9 cellular contexts compared by ENCODE assay signal in genomic region chr13:46296465-46296822, GRCh38.
A peak's percentile ranks its signal among the peaks of the same experiment; 100 is the strongest.
DNase-seq lines count a peak whose midpoint lies in the region; ATAC-seq and TF ChIP-seq lines count a peak whose summit lies in the region.
"Had no signal": no experiment of that assay in that cellular context is flagged by ENCODE, and none has a peak within 500 bp of the region (broad histone marks: within the 10 kb centered on the region; RNA-seq: fewer than 3 reads in every experiment).

No MANE protein-coding gene starts in this region.

- DNase-seq in IMR-90 (no peak), brain microvascular endothelial cell (no peak), smooth muscle cell (lab: John Stamatoyannopoulos, UW; ENCODE audit: unreplicated experiment) (no peak), GM10248 (ENCODE audit: extremely low spot score) (no peak), cortex of kidney (lab: John Stamatoyannopoulos, UW) (no peak)
- DNase-seq: NCI-H2107 had no signal

- no peaks in the 10 kb centered on the region for H3K79me1 ChIP-seq in IMR-90 (ENCODE audit: low read depth in 1 of 2, low read length in 2 of 2)

- peak overlapping the region; percentile 2; the same call in 1 of the 2 replicates for H2AK5ac ChIP-seq in IMR-90 (ENCODE audit: low read depth, low read length)

- no peak for TF ChIP-seq RAD21 in IMR-90 (IDR thresholded peaks at IDR 0.05; ENCODE audit: low read length)

- POLR2A ChIA-PET in IMR-90 (lab: Charles Lee; ENCODE audit: unreplicated experiment), result no interaction called here
- POLR2A ChIA-PET in GM10248 (lab: Yijun Ruan, JAX), result no interaction called here

- no peak for TF ChIP-seq POLR2A in IMR-90 (IDR thresholded peaks at IDR 0.05; ENCODE audit: low read depth, low read length)

- in situ Hi-C loops in IMR-90 (cut with MboI; ENCODE audit: low sequenced_read_pairs) (no loop called here), brain microvascular endothelial cell (cut with HindIII; ENCODE audit: low pct_ligation_motif_present, low sequenced_read_pairs) (no loop called here)

- no peaks in the 10 kb centered on the region for H3K36me3 ChIP-seq in IMR-90 (ENCODE audit: control insufficient read depth, insufficient read depth, low read length)
- H3K36me3 ChIP-seq in brain microvascular endothelial cell (replicated peaks), result no peaks in the 10 kb centered on the region
- no peaks in the 10 kb centered on the region for H3K36me3 ChIP-seq in smooth muscle cell (ENCODE audit: low read depth)

- CTCF ChIA-PET in IMR-90 (lab: Yijun Ruan, JAX) (no interaction called here), GM10248 (lab: Yijun Ruan, JAX) (interaction anchor here (0.9 to 1.7 kb wide), 5 partner anchors 9 to 171 kb away, joined by 3 to 6 read pairs (median 3); no protein-coding TSS in a partner anchor)

- no peak overlapping the region for H2BK5ac ChIP-seq in IMR-90 (ENCODE audit: low read depth, low read length, poor library complexity, severe bottlenecking)

- H2BK20ac ChIP-seq in IMR-90 (ENCODE audit: low read depth, low read length), result peak overlapping the region; percentile 81

- peaks cover 4% of the 10 kb centered on the region for H3K4me1 ChIP-seq in IMR-90 (ENCODE audit: control insufficient read depth, insufficient read depth, low read length)
- H3K4me1 ChIP-seq in smooth muscle cell (ENCODE audit: low read depth), result no peaks in the 10 kb centered on the region

- peaks cover 12% of the 10 kb centered on the region for H3F3A ChIP-seq in smooth muscle cell (ENCODE audit: low read depth)

- H2BK15ac ChIP-seq in IMR-90 (ENCODE audit: low read depth, low read length), result no peak overlapping the region

- intact Hi-C loops in IMR-90 (cut with micrococcal nuclease), result no loop called here

- BruUV-seq in IMR-90 (replicated peaks; lab: Mats Ljungman, UMichigan), result no TSS peak

- no peak overlapping the region; the same call in 1 of the 2 replicates for H3K56ac ChIP-seq in IMR-90 (ENCODE audit: extremely low read depth, insufficient read depth, low read length)

- peak overlapping the region in 1 of 2 experiments; percentile 57; a peak in 3 of 4 replicates for H4K8ac ChIP-seq in IMR-90 (ENCODE audit: low read depth in 2 of 2, low read length in 2 of 2)

- H4K91ac ChIP-seq in IMR-90 (ENCODE audit: insufficient read depth, low read depth, low read length), result peak overlapping the region; percentile 20

- no peaks in the 10 kb centered on the region for H3K79me2 ChIP-seq in smooth muscle cell (ENCODE audit: low read depth)

- TF ChIP-seq CTCF in IMR-90 (conservative IDR thresholded peaks at IDR 0.05; ENCODE audit: low read depth, low read length), result no peak
- no peak for TF ChIP-seq CTCF in brain microvascular endothelial cell (IDR thresholded peaks at IDR 0.05; ENCODE audit: low read depth, low read length, missing control alignments)
- no peak for TF ChIP-seq CTCF in smooth muscle cell (IDR thresholded peaks at IDR 0.05; ENCODE audit: borderline replicate concordance, insufficient read depth, poor library complexity, severe bottlenecking)
- TF ChIP-seq CTCF in GM10248 (IDR thresholded peaks at IDR 0.05; ENCODE audit: control extremely low read depth, extremely low read depth, low read depth, missing control alignments), result no peak

- no peak overlapping the region for H2AK9ac ChIP-seq in IMR-90 (replicated peaks; ENCODE audit: low read depth, low read length, poor library complexity)

- H4K20me1 ChIP-seq in IMR-90 (ENCODE audit: insufficient read depth, low read length) (no peaks in the 10 kb centered on the region), smooth muscle cell (ENCODE audit: low read depth) (no peaks in the 10 kb centered on the region)

- dilution Hi-C loops in IMR-90 (cut with HindIII; ENCODE audit: low sequenced_read_pairs, unreplicated experiment), result no loop called here

- H3K9me3 ChIP-seq in IMR-90 (ENCODE audit: control insufficient read depth, insufficient read depth, low read length) (no peaks in the 10 kb centered on the region), smooth muscle cell (replicated peaks; ENCODE audit: low read depth) (no peaks in the 10 kb centered on the region)

- H3K23ac ChIP-seq in IMR-90 (ENCODE audit: low read depth, low read length), result no peak overlapping the region

- peak overlapping the region; percentile 63 for H2BK120ac ChIP-seq in IMR-90 (ENCODE audit: low read depth, low read length)

- no peaks in the 10 kb centered on the region for H3K9me1 ChIP-seq in IMR-90 (ENCODE audit: insufficient read depth, low read length)

- peak overlapping the region; percentile 73; the same call in 1 of the 2 replicates for H3K18ac ChIP-seq in IMR-90 (ENCODE audit: low read depth, low read length)

- H3K14ac ChIP-seq in IMR-90 (replicated peaks; ENCODE audit: low read depth, low read length), result no peak overlapping the region

- no peak overlapping the region for H3K9ac ChIP-seq in IMR-90 (ENCODE audit: low read depth, low read length)
- H3K9ac ChIP-seq in smooth muscle cell (ENCODE audit: low read depth), result peak overlapping the region; percentile 32

- WGBS in IMR-90 (ENCODE audit: extremely low coverage in 2 of 2, insufficient read length in 1 of 2), 2 experiments, result 100% methylated on average over 1 of the region's 2 CpGs; no CpG with 5 or more reads in 1 of the 2 experiments
- WGBS in smooth muscle cell (ENCODE audit: low lambda C conversion rate), result 97% methylated on average over 2 of the region's 2 CpGs

- H3K4me2 ChIP-seq in IMR-90 (ENCODE audit: low read depth, low read length) (no peak overlapping the region), smooth muscle cell (no peak overlapping the region)

- H3K4ac ChIP-seq in IMR-90 (ENCODE audit: low read depth, low read length), result no peak overlapping the region; the same call in 1 of the 2 replicates

- ATAC-seq in GM21367 (IDR thresholded peaks at IDR 0.05; ENCODE audit: unreplicated experiment) (peak; percentile 15), IMR-90 (ENCODE audit: low read depth) (no peak), GM18858 (IDR thresholded peaks at IDR 0.05; ENCODE audit: unreplicated experiment) (no peak), HG03469 (IDR thresholded peaks at IDR 0.05; ENCODE audit: unreplicated experiment) (no peak)

- peak overlapping the region; percentile 72; the same call in 1 of the 2 replicates for H4K5ac ChIP-seq in IMR-90 (ENCODE audit: low read depth, low read length)

- H2AFZ ChIP-seq in IMR-90 (replicated peaks; ENCODE audit: low read length, poor library complexity), result no peak overlapping the region
- H2AFZ ChIP-seq in smooth muscle cell (ENCODE audit: low read depth), result no peak overlapping the region

- peak overlapping the region; percentile 93; the same call in 1 of the 2 replicates for H3K27ac ChIP-seq in IMR-90 (ENCODE audit: insufficient read depth, low read length)
- peak overlapping the region; percentile 88 for H3K27ac ChIP-seq in brain microvascular endothelial cell
- H3K27ac ChIP-seq in smooth muscle cell (ENCODE audit: low read depth), result peak overlapping the region; percentile 77

- H3K27me3 ChIP-seq in IMR-90 (ENCODE audit: control insufficient read depth, insufficient read depth, low read length) (no peaks in the 10 kb centered on the region), brain microvascular endothelial cell (replicated peaks) (no peaks in the 10 kb centered on the region), smooth muscle cell (ENCODE audit: low read depth) (no peaks in the 10 kb centered on the region)

- H3K4me3 ChIP-seq in IMR-90 (ENCODE audit: insufficient read depth, low read depth, low read length) (no peak overlapping the region), brain microvascular endothelial cell (ENCODE audit: low read depth, low read length) (no peak overlapping the region), smooth muscle cell (no peak overlapping the region)

TF ChIP-seq in IMR-90, 13 proteins besides CTCF, POLR2A, EP300 and RAD21:
- TF ChIP-seq ELK1 (IDR thresholded peaks at IDR 0.05; ENCODE audit: borderline replicate concordance, low read depth, low read length) (no peak), USF2 (IDR thresholded peaks at IDR 0.05; ENCODE audit: low read depth, low read length) (no peak), CEBPB (IDR thresholded peaks at IDR 0.05; ENCODE audit: low read depth, low read length) (no peak), BHLHE40 (IDR thresholded peaks at IDR 0.05; ENCODE audit: low read depth, low read length) (no peak), MAZ (IDR thresholded peaks at IDR 0.05; ENCODE audit: borderline replicate concordance, low read depth, low read length) (no peak), NFE2L2 (IDR thresholded peaks at IDR 0.05; ENCODE audit: low read depth, low read length) (no peak), MXI1 (IDR thresholded peaks at IDR 0.05; ENCODE audit: borderline replicate concordance, low read depth, low read length) (no peak), SMC3 (IDR thresholded peaks at IDR 0.05; ENCODE audit: low read depth, low read length) (no peak), RFX5 (IDR thresholded peaks at IDR 0.05; ENCODE audit: low read depth, low read length) (no peak), CHD1 (IDR thresholded peaks at IDR 0.05; ENCODE audit: low read depth, low read length) (no peak), RCOR1 (IDR thresholded peaks at IDR 0.05; ENCODE audit: insufficient replicate concordance, low read length) (no peak), FOS (IDR thresholded peaks at IDR 0.05; ENCODE audit: low read depth, low read length) (no peak)
